ENCODE assay signal across 12 cellular contexts in genomic region chr6:119201486-119201885, GRCh38.
"Had no signal": no experiment of that assay in that cellular context is flagged by ENCODE, and none has a peak within 500 bp of the region (broad histone marks: within the 10 kb centered on the region; RNA-seq: fewer than 3 reads in every experiment).

No MANE protein-coding gene starts in this region.

- H3K27ac ChIP-seq: cardiac muscle cell, esophagus squamous epithelium had no signal

- H3K36me3 ChIP-seq: cardiac muscle cell had no signal

- DNase-seq: activated B cell treated with CpG ODN at 0.5 μM for 24 hours; activated CD4-positive, alpha-beta T cell treated with anti-CD3 and anti-CD28 coated beads, Interleukin-2, amount 10 ng/mL, durations not matched to agents 24 days and 14 days; activated CD8-positive, alpha-beta memory T cell treated with anti-CD3 and anti-CD28 coated beads for 24 hours; activated naive CD4-positive, alpha-beta T cell treated with anti-CD3 and anti-CD28 coated beads for 36 hours; esophagus squamous epithelium; foreskin fibroblast; head of caudate nucleus; mammary epithelial cell; naive thymus-derived CD8-positive, alpha-beta T cell; right cardiac atrium had no signal

- H3K4me3 ChIP-seq: cardiac muscle cell, esophagus squamous epithelium, smooth muscle cell had no signal

- H3K9me3 ChIP-seq: esophagus squamous epithelium had no signal

- H3K27me3 ChIP-seq: cardiac muscle cell, esophagus squamous epithelium had no signal

- H3K4me1 ChIP-seq: esophagus squamous epithelium had no signal
